15 cellular contexts compared by ENCODE assay signal in the genomic region with DNA sequence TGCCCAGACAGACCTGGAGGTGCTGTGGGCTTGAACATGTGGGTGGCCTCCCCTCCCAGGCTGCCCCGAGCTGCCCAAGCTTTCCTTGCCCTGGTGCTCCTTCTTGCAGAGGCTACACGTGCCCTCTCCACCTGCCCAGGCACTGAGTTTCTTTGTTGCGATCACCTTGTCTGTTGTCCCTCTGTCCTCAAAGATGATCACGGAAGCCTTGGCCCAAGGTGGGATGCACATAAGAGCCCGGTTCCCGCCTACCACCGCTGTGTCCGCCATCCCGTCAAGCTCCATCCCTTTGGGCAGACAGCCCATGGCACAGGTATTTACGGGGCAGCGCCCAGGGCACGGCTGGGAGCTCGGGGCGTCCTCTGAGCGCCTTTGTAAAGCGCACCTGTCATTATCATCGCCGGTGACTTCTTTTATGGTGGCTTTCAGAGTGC.
"Had no signal": no experiment of that assay in that cellular context is flagged by ENCODE, and none has a peak within 500 bp of the region (broad histone marks: within the 10 kb centered on the region; RNA-seq: fewer than 3 reads in every experiment).

No MANE protein-coding gene starts in this region.

- H3K9me3 ChIP-seq: testis had no signal

- DNase-seq: activated B cell treated with CpG ODN at 0.5 μM for 24 hours; activated CD4-positive, alpha-beta T cell treated with anti-CD3 and anti-CD28 coated beads, Interleukin-2, amount 10 ng/mL, durations not matched to agents 24 days and 14 days; activated T-cell treated with anti-CD3 and anti-CD28 coated beads, Interleukin-2, amount 50 U/mL, for 48 hours; amygdala; brain microvascular endothelial cell; cerebellar nuclear complex; stimulated activated CD4-positive, alpha-beta T cell treated with anti-CD3 and anti-CD28 coated beads, Interleukin-4, amount 100 ng/mL, for 1 hour; stimulated activated CD8-positive, alpha-beta memory T cell treated with anti-CD3 and anti-CD28 coated beads, Interleukin-4, amount 100 ng/mL, for 48 hours; stimulated activated naive CD8-positive, alpha-beta T cell treated with anti-CD3 and anti-CD28 coated beads, Interleukin-15, amount 100 ng/mL, for 72 hours; testis had no signal

- H3K27ac Mint-ChIP-seq: activated B cell treated with CpG ODN at 0.5 μM for 24 hours; activated CD4-positive, alpha-beta T cell treated with anti-CD3 and anti-CD28 coated beads, Interleukin-2, amount 10 ng/mL, durations not matched to agents 24 days and 14 days; activated naive CD4-positive, alpha-beta T cell treated with anti-CD3 and anti-CD28 coated beads, Interleukin-2, amount 50 U/mL, for 24 hours had no signal

- H3K27ac ChIP-seq: brain microvascular endothelial cell, SK-N-MC, testis had no signal

- H3K4me3 Mint-ChIP-seq: activated B cell treated with CpG ODN at 0.5 μM for 24 hours; activated CD4-positive, alpha-beta T cell treated with anti-CD3 and anti-CD28 coated beads, Interleukin-2, amount 10 ng/mL, durations not matched to agents 24 days and 14 days; activated naive CD4-positive, alpha-beta T cell treated with anti-CD3 and anti-CD28 coated beads, Interleukin-2, amount 50 U/mL, for 24 hours; neural crest cell; stimulated activated naive CD8-positive, alpha-beta T cell treated with anti-CD3 and anti-CD28 coated beads, Interleukin-15, amount 100 ng/mL, for 72 hours had no signal

- ATAC-seq: esophagus mucosa; stimulated activated naive CD8-positive, alpha-beta T cell treated with anti-CD3 and anti-CD28 coated beads, Interleukin-15, amount 100 ng/mL, for 72 hours had no signal

- H3K27me3 Mint-ChIP-seq: activated B cell treated with CpG ODN at 0.5 μM for 24 hours; activated CD4-positive, alpha-beta T cell treated with anti-CD3 and anti-CD28 coated beads, Interleukin-2, amount 10 ng/mL, durations not matched to agents 24 days and 14 days; activated naive CD4-positive, alpha-beta T cell treated with anti-CD3 and anti-CD28 coated beads, Interleukin-2, amount 50 U/mL, for 24 hours; stimulated activated naive CD8-positive, alpha-beta T cell treated with anti-CD3 and anti-CD28 coated beads, Interleukin-15, amount 100 ng/mL, for 72 hours had no signal

- H3K4me1 Mint-ChIP-seq: neural crest cell had no signal

- H3K4me3 ChIP-seq: SK-N-MC, testis had no signal

- H3K9me3 Mint-ChIP-seq: activated B cell treated with CpG ODN at 0.5 μM for 24 hours; activated CD4-positive, alpha-beta T cell treated with anti-CD3 and anti-CD28 coated beads, Interleukin-2, amount 10 ng/mL, durations not matched to agents 24 days and 14 days; activated naive CD4-positive, alpha-beta T cell treated with anti-CD3 and anti-CD28 coated beads, Interleukin-2, amount 50 U/mL, for 24 hours; neural crest cell; stimulated activated naive CD8-positive, alpha-beta T cell treated with anti-CD3 and anti-CD28 coated beads, Interleukin-15, amount 100 ng/mL, for 72 hours had no signal

- H3K27me3 ChIP-seq: brain microvascular endothelial cell, testis had no signal

- FAIRE-seq: TTC549 had no signal
